Comparison of ENCODE assay signal across 8 cellular contexts in genomic region chr18:63439334-63439733, GRCh38. TPM values are rescaled to one million over a fixed set of nuclear protein-coding genes. Genes with fewer than 3 reads are reported as not detected.
DNase-seq lines count a peak whose midpoint lies in the region; ATAC-seq and TF ChIP-seq lines count a peak whose summit lies in the region.

No MANE protein-coding gene starts in this region.

- H3K4me3 ChIP-seq in ascending aorta, result no peak overlapping the region
- no peak overlapping the region for H3K4me3 ChIP-seq in retinal pigment epithelial cell (ENCODE audit: low read length)

- H3K4me1 ChIP-seq in ascending aorta, result peaks cover 0 to 12% of the 10 kb centered on the region in 2 donors

- intact Hi-C loops in ascending aorta (cut with DNase I), result loop anchor here (2.0 to 5.0 kb wide), 8 partner anchors 17 to 1252 kb away; partner anchors contain the start of genes KDSR, PHLPP1, PIGN and RELCH
- intact Hi-C loops in left ventricle myocardium superior (cut with micrococcal nuclease), result loop anchor here (10.0 kb wide), 3 partner anchors 95 to 425 kb away; no protein-coding TSS in a partner anchor

- TF ChIP-seq CTCF in C4-2B (conservative IDR thresholded peaks at IDR 0.05), result peak; percentile 83
- TF ChIP-seq CTCF in ascending aorta (IDR thresholded peaks at IDR 0.05), result peak; percentile 56 to 79 (median 63)
- TF ChIP-seq CTCF in retinal pigment epithelial cell (conservative IDR thresholded peaks at IDR 0.05; ENCODE audit: low read depth, low read length), result peak; percentile 84

- no peaks in the 10 kb centered on the region for H3K36me3 ChIP-seq in ascending aorta

- DNase-seq in MV-4-11 (lab: John Stamatoyannopoulos, UW) (peak; percentile 54), ascending aorta (ENCODE audit: low spot score in 2 of 2) (peak in 1 of 2 donors; percentile 74), left ventricle myocardium superior (no peak), retinal pigment epithelial cell (ENCODE audit: low read depth) (peak; percentile 33), NCI-H226 (no peak)

- ATAC-seq in GM19351 (IDR thresholded peaks at IDR 0.05; ENCODE audit: unreplicated experiment) (peak; percentile 72), SK-N-SH treated with all-trans-retinoic acid at 6 μM for 48 hours (peak; percentile 87), left ventricle myocardium superior (peak; percentile 71)

- H3K27ac ChIP-seq in C4-2B, result no peak overlapping the region
- no peak overlapping the region for H3K27ac ChIP-seq in ascending aorta

- no peaks in the 10 kb centered on the region for H3K9me3 ChIP-seq in ascending aorta

- no peaks in the 10 kb centered on the region for H3K27me3 ChIP-seq in ascending aorta

TF ChIP-seq in SK-N-SH treated with all-trans-retinoic acid at 6 μM for 48 hours, 23 proteins besides CTCF, POLR2A, EP300 and RAD21:
- TF ChIP-seq TOX (CRISPR knock-in tag; IDR thresholded peaks at IDR 0.05; ENCODE audit: borderline replicate concordance), result no peak
- no peak for TF ChIP-seq PATZ1 (CRISPR knock-in tag; IDR thresholded peaks at IDR 0.05; ENCODE audit: borderline replicate concordance)
- TF ChIP-seq ZFP30 (CRISPR knock-in tag; IDR thresholded peaks at IDR 0.05), result no peak
- no peak for TF ChIP-seq ZC3H10 (CRISPR knock-in tag; IDR thresholded peaks at IDR 0.05)
- no peak for TF ChIP-seq ZNF565 (CRISPR knock-in tag; conservative IDR thresholded peaks at IDR 0.05; ENCODE audit: low read depth)

RNA-seq across cellular contexts. Expression of gene VPS4B, which starts 17.1 kb away (rescaled TPM):
- total RNA-seq in ascending aorta, result 16.7 TPM
- total RNA-seq in left ventricle myocardium superior, result 20.6 TPM

RNA-seq across cellular contexts. Expression of gene SERPINB5, which starts 37.4 kb away (rescaled TPM):
- not detected for total RNA-seq in ascending aorta
- total RNA-seq in left ventricle myocardium superior, result not detected

Comparison
In these comparisons a context has a peak if more than half of its experiments do, and no peak if none do; other contexts are left out.
1. DNase-seq: peak in MV-4-11 (single experiment) and retinal pigment epithelial cell (single experiment); none in left ventricle myocardium superior (single experiment) and NCI-H226 (single experiment).
2. Peak in every context shown above with its lines, with median percentiles within 50 percentile points of each other: CTCF ChIP-seq and ATAC-seq.